ENCODE assay signal across 12 cellular contexts in genomic region chr1:88079036-88079435, GRCh38.
DNase-seq lines count a peak whose midpoint lies in the region; ATAC-seq and TF ChIP-seq lines count a peak whose summit lies in the region.
"Had no signal": no experiment of that assay in that cellular context is flagged by ENCODE, and none has a peak within 500 bp of the region (broad histone marks: within the 10 kb centered on the region; RNA-seq: fewer than 3 reads in every experiment).

No MANE protein-coding gene starts in this region.

- ATAC-seq in RWPE2 (ENCODE audit: low read depth), result no peak
- no peak for ATAC-seq in activated CD4-positive, CD25-positive, alpha-beta regulatory T cell treated with anti-CD3 and anti-CD28 coated beads, Interleukin-2, amount 50 U/mL, for 24 hours
- no peak for ATAC-seq in omental fat pad (ENCODE audit: low FRiP score)
- ATAC-seq: left lobe of liver; stimulated activated memory B cell treated with anti-CD40 and anti-IgM and Interleukin-4, amounts not matched to agents 10 μg/mL and 1 μg/mL and 100 μg/mL, for 72 hours had no signal

- DNase-seq in AG04449 (ENCODE audit: low read depth, low spot score) (no peak), RWPE2 (ENCODE audit: low spot score) (no peak), hepatocyte (ENCODE audit: low spot score) (no peak), omental fat pad (ENCODE audit: low spot score) (no peak), globus pallidus (ENCODE audit: low spot score) (no peak)
- DNase-seq in activated CD4-positive, alpha-beta T cell treated with anti-CD3 and anti-CD28 coated beads, Interleukin-2, amount 10 ng/mL, durations not matched to agents 7 days and 5 days, result no peak
- DNase-seq: activated effector memory CD4-positive, alpha-beta T cell treated with Interleukin-2 at 50 U/mL for 16 hours; NCI-H774 had no signal

- H3K27me3 Mint-ChIP-seq in activated CD4-positive, alpha-beta T cell treated with anti-CD3 and anti-CD28 coated beads, Interleukin-2, amount 10 ng/mL, durations not matched to agents 7 days and 5 days, result no peaks in the 10 kb centered on the region

- no peak overlapping the region for H2AFZ ChIP-seq in hepatocyte

- no peaks in the 10 kb centered on the region for H3K79me2 ChIP-seq in hepatocyte

- no peak overlapping the region for H3K4me2 ChIP-seq in hepatocyte

- H3K36me3 ChIP-seq in RWPE2 (ENCODE audit: low read depth) (no peaks in the 10 kb centered on the region), hepatocyte (replicated peaks; ENCODE audit: insufficient read depth, low read depth) (no peaks in the 10 kb centered on the region)

- CTCF ChIA-PET in AG04449 (lab: Yijun Ruan, JAX), result interaction anchor here (0.9 to 1.4 kb wide), 7 partner anchors 9 to 787 kb away, joined by 3 to 6 read pairs (median 3); no protein-coding TSS in a partner anchor
- CTCF ChIA-PET in activated CD4-positive, alpha-beta T cell treated with anti-CD3 and anti-CD28 coated beads, Interleukin-2, amount 10 ng/mL, durations not matched to agents 7 days and 5 days (lab: Charles Lee), result interaction anchor here (0.7 kb wide), 1 partner anchor 120 kb away, joined by 3 read pairs; no protein-coding TSS in a partner anchor

- no peaks in the 10 kb centered on the region for H3K9me3 Mint-ChIP-seq in activated CD4-positive, alpha-beta T cell treated with anti-CD3 and anti-CD28 coated beads, Interleukin-2, amount 10 ng/mL, durations not matched to agents 7 days and 5 days

- H3K27ac ChIP-seq in RWPE2 (ENCODE audit: poor library complexity, severe bottlenecking) (no peak overlapping the region), hepatocyte (no peak overlapping the region)

- H3K4me1 Mint-ChIP-seq in activated CD4-positive, alpha-beta T cell treated with anti-CD3 and anti-CD28 coated beads, Interleukin-2, amount 10 ng/mL, durations not matched to agents 7 days and 5 days, result no peaks in the 10 kb centered on the region
- H3K4me1 Mint-ChIP-seq: stimulated activated memory B cell treated with anti-CD40 and anti-IgM and Interleukin-4, amounts not matched to agents 10 μg/mL and 1 μg/mL and 100 μg/mL, for 72 hours had no signal

- POLR2A ChIA-PET in AG04449 (lab: Yijun Ruan, JAX), result no interaction called here
- POLR2A ChIA-PET in activated CD4-positive, alpha-beta T cell treated with anti-CD3 and anti-CD28 coated beads, Interleukin-2, amount 10 ng/mL, durations not matched to agents 7 days and 5 days (lab: Charles Lee), result no interaction called here

- H3K27me3 ChIP-seq in RWPE2 (ENCODE audit: insufficient read depth, poor library complexity, severe bottlenecking) (no peaks in the 10 kb centered on the region), hepatocyte (no peaks in the 10 kb centered on the region)

- no peak overlapping the region for H3K4me3 Mint-ChIP-seq in activated CD4-positive, alpha-beta T cell treated with anti-CD3 and anti-CD28 coated beads, Interleukin-2, amount 10 ng/mL, durations not matched to agents 7 days and 5 days
- H3K4me3 Mint-ChIP-seq: stimulated activated memory B cell treated with anti-CD40 and anti-IgM and Interleukin-4, amounts not matched to agents 10 μg/mL and 1 μg/mL and 100 μg/mL, for 72 hours had no signal

- no peaks in the 10 kb centered on the region for H3K9me3 ChIP-seq in RWPE2 (ENCODE audit: severe bottlenecking)
- H3K9me3 ChIP-seq in hepatocyte (ENCODE audit: low read depth), result no peaks in the 10 kb centered on the region

- H3K4me1 ChIP-seq in RWPE2 (ENCODE audit: insufficient read depth, poor library complexity, severe bottlenecking) (no peaks in the 10 kb centered on the region), hepatocyte (ENCODE audit: insufficient read depth) (no peaks in the 10 kb centered on the region)

- H3K36me3 Mint-ChIP-seq in activated CD4-positive, alpha-beta T cell treated with anti-CD3 and anti-CD28 coated beads, Interleukin-2, amount 10 ng/mL, durations not matched to agents 7 days and 5 days (ENCODE audit: low read depth), result no peaks in the 10 kb centered on the region
- H3K36me3 Mint-ChIP-seq: stimulated activated memory B cell treated with anti-CD40 and anti-IgM and Interleukin-4, amounts not matched to agents 10 μg/mL and 1 μg/mL and 100 μg/mL, for 72 hours had no signal

- TF ChIP-seq CTCF in AG04449 (IDR thresholded peaks at IDR 0.05; ENCODE audit: insufficient read depth, low read length, missing control alignments) (peak; percentile 34), GM12873 (IDR thresholded peaks at IDR 0.05; ENCODE audit: insufficient read depth, low read depth, low read length, missing control alignments) (peak; percentile 38), RWPE2 (IDR thresholded peaks at IDR 0.05; ENCODE audit: poor library complexity, severe bottlenecking) (peak; percentile 40), hepatocyte (IDR thresholded peaks at IDR 0.05; ENCODE audit: poor library complexity) (peak; percentile 27), omental fat pad (IDR thresholded peaks at IDR 0.05) (no peak)

- H4K20me1 ChIP-seq in hepatocyte (ENCODE audit: insufficient read depth, poor library complexity, severe bottlenecking), result no peaks in the 10 kb centered on the region

- 93% methylated on average over 1 of the region's 1 CpG for WGBS in hepatocyte (ENCODE audit: low lambda C conversion rate, missing lambda C conversion rate)

- no peaks in the 10 kb centered on the region for H3K9me2 ChIP-seq in hepatocyte (replicated peaks; ENCODE audit: insufficient read depth)

- no peak overlapping the region for H3K4me3 ChIP-seq in AG04449 (ENCODE audit: low read depth, low read length)
- H3K4me3 ChIP-seq in RWPE2 (ENCODE audit: severe bottlenecking), result no peak overlapping the region
- no peak overlapping the region for H3K4me3 ChIP-seq in hepatocyte

- H3K27ac Mint-ChIP-seq in activated CD4-positive, alpha-beta T cell treated with anti-CD3 and anti-CD28 coated beads, Interleukin-2, amount 10 ng/mL, durations not matched to agents 7 days and 5 days, result no peak overlapping the region
- H3K27ac Mint-ChIP-seq: stimulated activated memory B cell treated with anti-CD40 and anti-IgM and Interleukin-4, amounts not matched to agents 10 μg/mL and 1 μg/mL and 100 μg/mL, for 72 hours had no signal

Comparison
In these comparisons a context has a peak if more than half of its experiments do, and no peak if none do; other contexts are left out.
1. CTCF ChIP-seq: peak in AG04449 (single experiment), GM12873 (single experiment), RWPE2 (single experiment) and hepatocyte (single experiment); none in omental fat pad (0 of 3).